24 cellular contexts compared by ENCODE assay signal in genomic region chr15:90022905-90023700, GRCh38.
"Had no signal": no experiment of that assay in that cellular context is flagged by ENCODE, and none has a peak within 500 bp of the region (broad histone marks: within the 10 kb centered on the region; RNA-seq: fewer than 3 reads in every experiment).

No MANE protein-coding gene starts in this region.

- H3K4me3 ChIP-seq: ascending aorta, hepatocyte, lower lobe of right lung, prostate gland, right atrium auricular region, SK-N-MC, skin epidermis had no signal

- H3K36me3 Mint-ChIP-seq: activated naive CD4-positive, alpha-beta T cell treated with anti-CD3 and anti-CD28 coated beads, Interleukin-2, amount 50 U/mL, for 24 hours; WTC11 had no signal

- H3K4me2 ChIP-seq: hepatocyte had no signal

- H3K9me3 ChIP-seq: ascending aorta, lower lobe of right lung, prostate gland, right atrium auricular region had no signal

- FAIRE-seq: endothelial cell of umbilical vein, TTC549 had no signal

- ATAC-seq: activated CD4-positive, alpha-beta T cell treated with anti-CD3 and anti-CD28 coated beads for 36 hours; activated CD8-positive, alpha-beta T cell treated with anti-CD3 and anti-CD28 coated beads for 36 hours; left cardiac atrium; lower lobe of right lung; stimulated activated naive CD8-positive, alpha-beta T cell treated with anti-CD3 and anti-CD28 coated beads, Interleukin-15, amount 100 ng/mL, for 72 hours; WTC11 had no signal

- H3K36me3 ChIP-seq: ascending aorta, prostate gland, right atrium auricular region had no signal

- H3K27ac Mint-ChIP-seq: activated CD4-positive, alpha-beta T cell treated with anti-CD3 and anti-CD28 coated beads for 36 hours; activated CD8-positive, alpha-beta T cell treated with anti-CD3 and anti-CD28 coated beads for 36 hours; activated naive CD4-positive, alpha-beta T cell treated with anti-CD3 and anti-CD28 coated beads, Interleukin-2, amount 50 U/mL, for 24 hours; mesothelial cell of epicardium; stimulated activated naive CD8-positive, alpha-beta T cell treated with anti-CD3 and anti-CD28 coated beads, Interleukin-15, amount 100 ng/mL, for 72 hours; T-helper 2 cell treated with Interferon-gamma antibody and Interleukin-4, amounts not matched to agents 5 μg/mL and 100 μg/mL, for 36 hours; type B pancreatic cell; WTC11 had no signal

- H3K27ac ChIP-seq: ascending aorta, hepatocyte, lower lobe of right lung, prostate gland, right atrium auricular region, SK-N-MC had no signal

- H3K9me3 Mint-ChIP-seq: activated naive CD4-positive, alpha-beta T cell treated with anti-CD3 and anti-CD28 coated beads, Interleukin-2, amount 50 U/mL, for 24 hours; mesothelial cell of epicardium; stimulated activated naive CD8-positive, alpha-beta T cell treated with anti-CD3 and anti-CD28 coated beads, Interleukin-15, amount 100 ng/mL, for 72 hours; type B pancreatic cell; WTC11 had no signal

- H3K27me3 ChIP-seq: ascending aorta, hepatocyte, right atrium auricular region had no signal

- H3K4me3 Mint-ChIP-seq: activated CD4-positive, alpha-beta T cell treated with anti-CD3 and anti-CD28 coated beads for 36 hours; activated CD8-positive, alpha-beta T cell treated with anti-CD3 and anti-CD28 coated beads for 36 hours; activated naive CD4-positive, alpha-beta T cell treated with anti-CD3 and anti-CD28 coated beads, Interleukin-2, amount 50 U/mL, for 24 hours; mesothelial cell of epicardium; stimulated activated naive CD8-positive, alpha-beta T cell treated with anti-CD3 and anti-CD28 coated beads, Interleukin-15, amount 100 ng/mL, for 72 hours; T-helper 2 cell treated with Interferon-gamma antibody and Interleukin-4, amounts not matched to agents 5 μg/mL and 100 μg/mL, for 36 hours; type B pancreatic cell; WTC11 had no signal

- DNase-seq: activated CD4-positive, alpha-beta T cell treated with anti-CD3 and anti-CD28 coated beads for 36 hours; activated CD8-positive, alpha-beta T cell treated with anti-CD3 and anti-CD28 coated beads for 36 hours; activated effector memory CD4-positive, alpha-beta T cell treated with anti-CD3 and anti-CD28 coated beads, Interleukin-2, amount 50 U/mL, for 16 hours; activated T-cell treated with anti-CD3 and anti-CD28 coated beads, Interleukin-2, amount 50 U/mL, for 48 hours; effector CD4-positive, alpha-beta T cell; foreskin fibroblast; left cardiac atrium; lower lobe of right lung; stimulated activated CD4-positive, alpha-beta T cell treated with anti-CD3 and anti-CD28 coated beads, Interleukin-15, amount 100 ng/mL, for 24 hours; stimulated activated CD4-positive, alpha-beta T cell treated with anti-CD3 and anti-CD28 coated beads, Interleukin-2, amount 100 ng/mL, for 48 hours had no signal

- H3K4me1 ChIP-seq: ascending aorta, prostate gland had no signal

- H3K27me3 Mint-ChIP-seq: activated CD4-positive, alpha-beta T cell treated with anti-CD3 and anti-CD28 coated beads for 36 hours; activated CD8-positive, alpha-beta T cell treated with anti-CD3 and anti-CD28 coated beads for 36 hours; activated naive CD4-positive, alpha-beta T cell treated with anti-CD3 and anti-CD28 coated beads, Interleukin-2, amount 50 U/mL, for 24 hours; stimulated activated naive CD8-positive, alpha-beta T cell treated with anti-CD3 and anti-CD28 coated beads, Interleukin-15, amount 100 ng/mL, for 72 hours; type B pancreatic cell had no signal

- H2AFZ ChIP-seq: hepatocyte had no signal
